8 cellular contexts compared by ENCODE assay signal in the genomic region with DNA sequence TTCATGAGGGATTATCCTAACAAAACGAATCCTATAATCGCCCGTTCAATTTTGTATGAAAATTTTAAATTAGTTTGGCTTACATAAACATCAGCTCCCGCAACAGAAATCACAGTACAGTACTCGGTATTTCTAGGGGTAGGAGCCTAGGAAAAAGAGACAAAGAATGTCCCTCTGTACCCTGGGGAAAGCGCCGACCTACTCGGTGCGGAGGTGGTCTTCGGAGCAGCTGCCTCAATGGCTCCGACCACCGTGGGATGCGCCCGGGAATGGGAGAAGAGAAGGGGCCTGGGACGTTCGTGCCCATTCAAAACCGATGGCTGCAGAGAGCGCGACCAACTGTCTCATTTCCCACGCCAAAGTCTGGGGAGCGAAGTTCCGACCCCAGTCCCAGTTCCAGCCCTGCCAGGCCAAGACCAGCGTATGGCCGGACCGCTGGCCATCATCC. TPM values are rescaled to one million over a fixed set of nuclear protein-coding genes. Genes with fewer than 3 reads are reported as not detected.
DNase-seq lines count a peak whose midpoint lies in the region; ATAC-seq and TF ChIP-seq lines count a peak whose summit lies in the region.

No MANE protein-coding gene starts in this region.

- CTCF ChIA-PET in GM10248 (lab: Yijun Ruan, JAX), result interaction anchor here (1.7 kb wide), 1 partner anchor 35 kb away, joined by 5 read pairs; no protein-coding TSS in a partner anchor

- H3K27ac ChIP-seq in breast epithelium, result peak overlapping the region; percentile 91 to 96

- TF ChIP-seq CTCF in GM10248 (IDR thresholded peaks at IDR 0.05; ENCODE audit: control extremely low read depth, extremely low read depth, low read depth, missing control alignments) (no peak), breast epithelium (IDR thresholded peaks at IDR 0.05) (no peak), mucosa of descending colon (IDR thresholded peaks at IDR 0.05) (no peak)

- no peaks in the 10 kb centered on the region for H3K27me3 ChIP-seq in breast epithelium

- no peaks in the 10 kb centered on the region for H3K4me1 ChIP-seq in breast epithelium
- peaks cover 9% of the 10 kb centered on the region for H3K4me1 ChIP-seq in mucosa of descending colon (ENCODE audit: low read depth)

- DNase-seq in GM10248 (ENCODE audit: extremely low spot score), result peak; percentile 36
- DNase-seq in breast epithelium (ENCODE audit: low spot score in 2 of 2), result no peak
- no peak for DNase-seq in mucosa of descending colon
- DNase-seq in activated CD4-positive, CD25-positive, alpha-beta regulatory T cell treated with anti-CD3 and anti-CD28 coated beads, Interleukin-2, amount 50 U/mL, for 72 hours, result no peak
- no peak for DNase-seq in COLO668 (lab: John Stamatoyannopoulos, UW; ENCODE audit: unreplicated experiment)
- DNase-seq in SHP77 treated with DMSO at 0.1 percent for 48 hours (lab: John Stamatoyannopoulos, UW), result no peak

- peak overlapping the region; percentile 73 to 87 (median 78) for H3K4me3 ChIP-seq in breast epithelium
- peak overlapping the region; percentile 20 for H3K4me3 ChIP-seq in mucosa of descending colon

- POLR2A ChIA-PET in GM10248 (lab: Yijun Ruan, JAX), result no interaction called here

- H3K9me3 ChIP-seq in breast epithelium (no peaks in the 10 kb centered on the region), mucosa of descending colon (no peaks in the 10 kb centered on the region)

- TF ChIP-seq POLR2A in breast epithelium (IDR thresholded peaks at IDR 0.05), result no peak

- intact Hi-C loops in breast epithelium (cut with DNase I; ENCODE audit: low total_unique reads) (no loop called here), mucosa of descending colon (cut with DNase I, micrococcal nuclease) (no loop called here)

- H3K36me3 ChIP-seq in breast epithelium, result no peaks in the 10 kb centered on the region
- H3K36me3 ChIP-seq in mucosa of descending colon (ENCODE audit: low read depth), result no peaks in the 10 kb centered on the region

- peak; percentile 13 for ATAC-seq in HG03520 (IDR thresholded peaks at IDR 0.05; ENCODE audit: unreplicated experiment)
- ATAC-seq in mucosa of descending colon, result no peak
- no peak for ATAC-seq in GM19455 (IDR thresholded peaks at IDR 0.05; ENCODE audit: unreplicated experiment)

RNA-seq across cellular contexts. Expression of a gene that starts 0.6 kb away (rescaled TPM):
- 10 to 100 TPM; 13.1 to 21.2 (median 18.7) TPM for total RNA-seq in breast epithelium
- total RNA-seq in mucosa of descending colon, result 10 to 100 TPM; 19.9 to 33.1 (median 21.4) TPM
